Comparison of ENCODE assay signal across 9 cellular contexts in genomic region chr1:155186266-155186954, GRCh38. TPM values are rescaled to one million over a fixed set of nuclear protein-coding genes. Genes with fewer than 3 reads are reported as not detected.
DNase-seq lines count a peak whose midpoint lies in the region; ATAC-seq, FAIRE-seq and TF ChIP-seq lines count a peak whose summit lies in the region.
"Had no signal": no experiment of that assay in that cellular context is flagged by ENCODE, and none has a peak within 500 bp of the region (broad histone marks: within the 10 kb centered on the region; RNA-seq: fewer than 3 reads in every experiment).

No MANE protein-coding gene starts in this region.

- peak overlapping the region; percentile 81 for H3K27ac Mint-ChIP-seq in MCF 10A (ENCODE audit: low read depth, unreplicated experiment)
- H3K27ac Mint-ChIP-seq in chondrocyte (ENCODE audit: unreplicated experiment), result no peak overlapping the region

- H3K36me3 ChIP-seq in mammary epithelial cell (ENCODE audit: insufficient read depth, low read length), result no peaks in the 10 kb centered on the region
- H3K36me3 ChIP-seq in small intestine (ENCODE audit: control insufficient read depth in 2 of 2, insufficient read depth in 2 of 2, low read length in 2 of 2), result no peaks in the 10 kb centered on the region
- H3K36me3 ChIP-seq: cardiac muscle cell had no signal

- TF ChIP-seq CTCF in MCF 10A (IDR thresholded peaks at IDR 0.05; ENCODE audit: unreplicated experiment) (no peak), mammary epithelial cell (conservative IDR thresholded peaks at IDR 0.05 in 1 of 2, IDR thresholded peaks at IDR 0.05 in 1 of 2; ENCODE audit: extremely low read depth in 1 of 2, insufficient read depth in 1 of 2, low read depth in 1 of 2, low read length in 2 of 2) (no peak), chondrocyte (IDR thresholded peaks at IDR 0.05) (no peak)

- H3K9me3 Mint-ChIP-seq in MCF 10A (ENCODE audit: unreplicated experiment), result no peaks in the 10 kb centered on the region
- H3K9me3 Mint-ChIP-seq in chondrocyte (ENCODE audit: low read depth), result no peaks in the 10 kb centered on the region

- H3K79me2 ChIP-seq in mammary epithelial cell (ENCODE audit: insufficient read depth, low read length), result no peaks in the 10 kb centered on the region

- H4K20me1 ChIP-seq in mammary epithelial cell (ENCODE audit: insufficient read depth, low read length), result no peaks in the 10 kb centered on the region

- in situ Hi-C loops in mammary epithelial cell (cut with MboI; ENCODE audit: low sequenced_read_pairs in 2 of 2), result no loop called here

- H3K4me3 ChIP-seq in mammary epithelial cell (replicated peaks in 1 of 3; ENCODE audit: insufficient read depth in 1 of 3, low read depth in 2 of 3, low read length in 3 of 3), result no peak overlapping the region
- H3K4me3 ChIP-seq in small intestine (ENCODE audit: low read depth in 1 of 2, low read length in 2 of 2), result no peak overlapping the region
- H3K4me3 ChIP-seq: cardiac muscle cell had no signal

- intact Hi-C loops in MCF 10A (cut with micrococcal nuclease), result no loop called here
- intact Hi-C loops in mammary epithelial cell (cut with micrococcal nuclease), result no loop called here

- H3K4me1 Mint-ChIP-seq in MCF 10A (ENCODE audit: insufficient read depth, unreplicated experiment) (peaks cover 21% of the 10 kb centered on the region), chondrocyte (ENCODE audit: low read depth) (peaks cover 9% of the 10 kb centered on the region)

- no peak for DNase-seq in MCF 10A (ENCODE audit: unreplicated experiment)
- DNase-seq in mammary epithelial cell, result no peak
- peak; percentile 51 for DNase-seq in chondrocyte (ENCODE audit: low spot score)
- DNase-seq in small intestine, result peak; percentile 36
- DNase-seq in GF-D8 (lab: John Stamatoyannopoulos, UW), result no peak
- DNase-seq: NK-92 treated with Interleukin-12 subunit alpha and Interleukin-12 subunit beta, amount 100 ng/mL, for 24 hours; stimulated activated naive CD4-positive, alpha-beta T cell treated with Interleukin-2 at 50 U/mL for 16 hours had no signal

- ATAC-seq in GM19452 (IDR thresholded peaks at IDR 0.05; ENCODE audit: unreplicated experiment), result no peak

- POLR2A ChIA-PET in MCF 10A (lab: Yijun Ruan, JAX), result interaction anchor here (0.7 to 15.7 kb wide), 2 partner anchors 8 to 1219 kb away, joined by 3 to 215 read pairs; no protein-coding TSS in a partner anchor

- H3K27ac ChIP-seq in mammary epithelial cell (ENCODE audit: insufficient read depth, low read depth, low read length), result no peak overlapping the region
- H3K27ac ChIP-seq in small intestine (ENCODE audit: low read depth in 1 of 2, low read length in 1 of 2), result peak overlapping the region in 1 of 2 donors; percentile 37
- H3K27ac ChIP-seq: cardiac muscle cell had no signal

- H2AFZ ChIP-seq in mammary epithelial cell (ENCODE audit: low read depth, low read length), result no peak overlapping the region

- H3K9ac ChIP-seq in mammary epithelial cell (ENCODE audit: insufficient read depth, low read length), result no peak overlapping the region

- CTCF ChIA-PET in MCF 10A (lab: Yijun Ruan, JAX), result interaction anchor here (1.5 to 2.7 kb wide), 4 partner anchors 9 to 13 kb away, joined by 5 to 18 read pairs (median 14); partner anchors contain the start of gene KRTCAP2
- CTCF ChIA-PET in mammary epithelial cell (lab: Charles Lee; ENCODE audit: low non-redundant PET), result no interaction called here

- H3K27me3 Mint-ChIP-seq in MCF 10A (ENCODE audit: insufficient read depth, unreplicated experiment), result no peaks in the 10 kb centered on the region
- H3K27me3 Mint-ChIP-seq in chondrocyte (ENCODE audit: low read depth), result no peaks in the 10 kb centered on the region

- H3K4me3 Mint-ChIP-seq in MCF 10A (ENCODE audit: unreplicated experiment) (no peak overlapping the region), chondrocyte (ENCODE audit: unreplicated experiment) (no peak overlapping the region)

- H3K9me3 ChIP-seq in mammary epithelial cell (replicated peaks; ENCODE audit: insufficient read depth, low read length) (no peaks in the 10 kb centered on the region), small intestine (ENCODE audit: control insufficient read depth, low read depth) (no peaks in the 10 kb centered on the region)

- H3K4me2 ChIP-seq in mammary epithelial cell (ENCODE audit: insufficient read depth, low read depth, low read length), result no peak overlapping the region

- dilution Hi-C loops in mammary epithelial cell (cut with HindIII; ENCODE audit: low sequenced_read_pairs), result no loop called here

- H3K4me1 ChIP-seq in mammary epithelial cell (ENCODE audit: insufficient read depth, low read length), result peaks cover 10% of the 10 kb centered on the region
- peaks cover 4 to 8% of the 10 kb centered on the region in 2 donors for H3K4me1 ChIP-seq in small intestine (ENCODE audit: control insufficient read depth in 2 of 2, insufficient read depth in 1 of 2, low read depth in 1 of 2, low read length in 1 of 2)

- BruUV-seq in MCF 10A (replicated peaks; lab: Mats Ljungman, UMichigan) (no TSS peak), mammary epithelial cell (replicated peaks; lab: Mats Ljungman, UMichigan) (no TSS peak)

- FAIRE-seq in small intestine (lab: Jason Lieb, UNC), result no peak

- 61% methylated on average over 6 of the region's 8 CpGs for WGBS in mammary epithelial cell (ENCODE audit: low coverage, missing lambda C conversion rate)
- 16 to 40% (median 27%) methylated on average over 7 to 8 of the region's 8 CpGs for WGBS in small intestine, 3 donors

- H3K36me3 Mint-ChIP-seq in MCF 10A (ENCODE audit: insufficient read depth, unreplicated experiment) (peaks cover 33% of the 10 kb centered on the region), chondrocyte (ENCODE audit: low read depth) (peaks cover 8% of the 10 kb centered on the region)

- H3K27me3 ChIP-seq in mammary epithelial cell (ENCODE audit: insufficient read depth, low read length) (no peaks in the 10 kb centered on the region), small intestine (ENCODE audit: control insufficient read depth in 2 of 2, insufficient read depth in 2 of 2, low read length in 2 of 2) (no peaks in the 10 kb centered on the region)
- H3K27me3 ChIP-seq: cardiac muscle cell had no signal

RNA-seq across cellular contexts. Expression of gene TRIM46, which starts 12.8 kb away (rescaled TPM):
- total RNA-seq in MCF 10A (2022) (0.21 and 0.32 TPM in 2 replicates), mammary epithelial cell (1 to 10 TPM; 5.0 to 5.2 TPM), chondrocyte (9.6 to 10.7 TPM (median 9.7 TPM) in 3 replicates)
- polyA plus RNA-seq in mammary epithelial cell (2.0 TPM), small intestine (under 1 TPM in 2 of 3 donors, not detected in 1; 0.27 to 0.57 TPM)
- 0.67 TPM for polyA minus RNA-seq in mammary epithelial cell

RNA-seq across cellular contexts. Expression of gene KRTCAP2, which starts 13.3 kb away (rescaled TPM):
- total RNA-seq in MCF 10A (2022) (313 and 383 TPM in 2 replicates), mammary epithelial cell (100 to 1,000 TPM in 1 of 2 donors, 10 to 100 TPM in 1; 62.7 to 177 TPM), chondrocyte (159 to 202 TPM (median 174 TPM) in 3 replicates)
- polyA plus RNA-seq in mammary epithelial cell (188 TPM), small intestine (100 to 1,000 TPM; 164 to 286 (median 239) TPM)
- polyA minus RNA-seq in mammary epithelial cell, result 164 TPM

RNA-seq across cellular contexts. Expression of gene THBS3, which starts 21.3 kb away (rescaled TPM):
- 33.0 and 34.4 TPM in 2 replicates for total RNA-seq in MCF 10A (2022)
- 10 to 100 TPM; 14.8 to 28.0 TPM for total RNA-seq in mammary epithelial cell
- 10.8 TPM for polyA plus RNA-seq in mammary epithelial cell
- polyA minus RNA-seq in mammary epithelial cell, result 18.1 TPM
- total RNA-seq in chondrocyte, result 112 to 127 TPM (median 118 TPM) in 3 replicates
- 10 to 100 TPM; 11.3 to 15.9 (median 13.8) TPM for polyA plus RNA-seq in small intestine

RNA-seq across cellular contexts. Expression of gene MTX1, which starts 22.1 kb away (rescaled TPM):
- total RNA-seq in MCF 10A (2022) (64.6 and 67.4 TPM in 2 replicates), mammary epithelial cell (10 to 100 TPM; 34.2 to 49.3 TPM), chondrocyte (28.2 to 49.1 TPM (median 29.8 TPM) in 3 replicates)
- polyA plus RNA-seq in mammary epithelial cell (82.0 TPM), small intestine (10 to 100 TPM; 44.9 to 72.2 (median 53.9) TPM)
- polyA minus RNA-seq in mammary epithelial cell, result 31.0 TPM

RNA-seq across cellular contexts. Expression of gene DPM3, which starts 46.1 kb away (rescaled TPM):
- total RNA-seq in MCF 10A (2022), result 79.7 and 86.4 TPM in 2 replicates
- 10 to 100 TPM; 27.2 to 67.9 TPM for total RNA-seq in mammary epithelial cell
- polyA plus RNA-seq in mammary epithelial cell, result 76.4 TPM
- polyA minus RNA-seq in mammary epithelial cell, result 1.8 TPM
- 41.3 to 73.3 TPM (median 48.9 TPM) in 3 replicates for total RNA-seq in chondrocyte
- polyA plus RNA-seq in small intestine, result 100 to 1,000 TPM; 215 to 306 (median 261) TPM

Comparison
In these comparisons a context has a peak if more than half of its experiments do, and no peak if none do; other contexts are left out.
1. DNase-seq: peak in chondrocyte (single experiment) and small intestine (single experiment); none in MCF 10A (single experiment), mammary epithelial cell (single experiment) and GF-D8 (single experiment).